Comparison of ENCODE assay signal across 8 cellular contexts in the genomic region with DNA sequence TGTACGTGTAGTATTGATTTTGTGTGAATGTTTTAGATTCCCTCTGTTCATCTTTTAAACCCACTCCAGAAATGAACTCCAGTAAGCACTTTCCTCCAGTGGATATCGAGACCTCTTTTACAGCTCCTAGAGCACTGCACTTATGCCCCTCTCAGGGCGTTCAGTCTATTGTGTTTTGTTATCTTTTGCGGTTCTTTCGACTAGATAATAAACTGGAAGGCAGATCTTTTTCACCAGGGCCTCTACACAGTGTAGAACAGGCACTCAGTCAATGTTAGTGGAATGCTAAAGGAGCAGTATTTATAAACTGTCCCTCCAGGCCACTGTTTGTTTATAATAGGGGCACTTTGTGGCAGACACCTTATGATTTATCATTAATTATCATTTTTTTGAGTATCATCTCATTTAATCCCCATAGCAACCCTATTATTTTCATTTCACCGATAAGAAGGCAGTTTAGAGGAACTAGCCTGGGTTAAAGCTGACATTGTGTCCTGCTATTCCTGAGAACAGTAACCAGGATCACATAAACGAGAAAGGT. TPM values are rescaled to one million over a fixed set of nuclear protein-coding genes. Genes with fewer than 3 reads are reported as not detected.
DNase-seq lines count a peak whose midpoint lies in the region; ATAC-seq, FAIRE-seq and TF ChIP-seq lines count a peak whose summit lies in the region.

No MANE protein-coding gene starts in this region.

- peak overlapping the region; percentile 95 for H3K27ac ChIP-seq in ascending aorta

- no peaks in the 10 kb centered on the region for H3K27me3 ChIP-seq in ascending aorta

- peaks cover 43% of the 10 kb centered on the region for H3K4me1 Mint-ChIP-seq in memory B cell

- peak overlapping the region; percentile 95 for H3K27ac Mint-ChIP-seq in memory B cell

- H3K9me3 Mint-ChIP-seq in memory B cell = no peaks in the 10 kb centered on the region

- peak overlapping the region; percentile 91 for H3K4me3 Mint-ChIP-seq in memory B cell

- ATAC-seq in memory B cell (ENCODE audit: low read depth) (no peak), HG03025 (IDR thresholded peaks at IDR 0.05; ENCODE audit: low FRiP score, unreplicated experiment) (no peak), HG03460 (IDR thresholded peaks at IDR 0.05; ENCODE audit: unreplicated experiment) (no peak)

- no peak for TF ChIP-seq CTCF in ascending aorta (IDR thresholded peaks at IDR 0.05)

- FAIRE-seq in RCC 7860 (lab: Jason Lieb, UNC) = no peak

- H3K9me3 ChIP-seq in ascending aorta = no peaks in the 10 kb centered on the region

- H3K4me3 ChIP-seq in ascending aorta = peak overlapping the region; percentile 88 to 96

- no peaks in the 10 kb centered on the region for H3K27me3 Mint-ChIP-seq in memory B cell

- H3K36me3 ChIP-seq in ascending aorta = no peaks in the 10 kb centered on the region

- H3K36me3 Mint-ChIP-seq in memory B cell = peaks cover 2% of the 10 kb centered on the region

- H3K4me1 ChIP-seq in ascending aorta = peaks cover 3 to 31% of the 10 kb centered on the region in 2 donors

- intact Hi-C loops in ascending aorta (cut with DNase I) = loop anchor here (2.0 to 10.0 kb wide), 3 partner anchors 43 to 367 kb away; a partner anchor contains a TSS

- peak; percentile 51 for DNase-seq in COR-L47 (lab: John Stamatoyannopoulos, UW)
- DNase-seq in M059J (ENCODE audit: low read depth) = peak; percentile 12
- DNase-seq in ascending aorta (ENCODE audit: low spot score in 2 of 2) = no peak
- DNase-seq in memory B cell (ENCODE audit: low spot score in 2 of 2) = no peak
- DNase-seq in RCC 7860 (ENCODE audit: low spot score) = no peak
- no peak for DNase-seq in activated CD4-positive, alpha-beta T cell treated with anti-CD3 and anti-CD28 coated beads, Interleukin-2, amount 50 U/mL, for 48 hours

RNA-seq across cellular contexts. Expression of a gene that starts 0.7 kb away (rescaled TPM):
- total RNA-seq in M059J (2014; rRNA removed; shearing (Covaris generic)) = 6.8 and 11.8 TPM in 2 replicates
- 11.3 TPM for total RNA-seq in ascending aorta

Comparison
In these comparisons a context has a peak if more than half of its experiments do, and no peak if none do; other contexts are left out.
1. DNase-seq: peak in COR-L47 (single experiment) and M059J (single experiment); none in ascending aorta (0 of 2), memory B cell (0 of 2), RCC 7860 (single experiment) and activated CD4-positive, alpha-beta T cell treated with anti-CD3 and anti-CD28 coated beads, Interleukin-2, amount 50 U/mL, for 48 hours (0 of 2).